ENCODE assay signal across 26 cellular contexts in genomic region chr13:20258963-20259288, GRCh38. TPM values are rescaled to one million over a fixed set of nuclear protein-coding genes. Genes with fewer than 3 reads are reported as not detected.
"Had no signal": no experiment of that assay in that cellular context is flagged by ENCODE, and none has a peak within 500 bp of the region (broad histone marks: within the 10 kb centered on the region; RNA-seq: fewer than 3 reads in every experiment).

No MANE protein-coding gene starts in this region.

- H3K27me3 ChIP-seq: brain microvascular endothelial cell, stomach, testis, upper lobe of right lung had no signal

- H3K9me3 ChIP-seq: left ventricle myocardium inferior, mucosa of descending colon, stomach, testis, upper lobe of right lung had no signal

- H3K4me3 ChIP-seq: left ventricle myocardium inferior, mucosa of descending colon, smooth muscle cell, stomach, testis, upper lobe of right lung had no signal

- ATAC-seq: activated T-cell treated with anti-CD3 and anti-CD28 coated beads, Interleukin-2, amount 50 U/mL, for 72 hours; mucosa of descending colon; right cardiac atrium; upper lobe of right lung had no signal

- DNase-seq: activated CD4-positive, alpha-beta T cell treated with anti-CD3 and anti-CD28 coated beads for 1 hour; activated CD8-positive, alpha-beta memory T cell treated with anti-CD3 and anti-CD28 coated beads for 24 hours; activated effector memory CD4-positive, alpha-beta T cell treated with anti-CD3 and anti-CD28 coated beads, Interleukin-2, amount 50 U/mL, for 16 hours; activated naive CD4-positive, alpha-beta T cell treated with anti-CD3 and anti-CD28 coated beads, Interleukin-2, amount 50 U/mL, for 16 hours; activated T-cell treated with anti-CD3 and anti-CD28 coated beads, Interleukin-2, amount 50 U/mL, for 72 hours; aorta; brain microvascular endothelial cell; central memory CD4-positive, alpha-beta T cell; dorsolateral prefrontal cortex; endodermal cell; islet precursor cell; left ventricle myocardium inferior; mucosa of descending colon; naive B cell; right cardiac atrium; stimulated activated CD4-positive, alpha-beta T cell treated with anti-CD3 and anti-CD28 coated beads, Interleukin-4, amount 100 ng/mL, for 1 hour; stomach; T1000; upper lobe of right lung; WERI-Rb-1 had no signal

- FAIRE-seq: colon, frontal cortex had no signal

- H3K36me3 ChIP-seq: brain microvascular endothelial cell, left ventricle myocardium inferior, stomach, upper lobe of right lung, WERI-Rb-1 had no signal

- H3K4me2 ChIP-seq: smooth muscle cell had no signal

- H3K27ac ChIP-seq: brain microvascular endothelial cell, dorsolateral prefrontal cortex, left ventricle myocardium inferior, stomach, testis, upper lobe of right lung, WERI-Rb-1 had no signal

- H3K4me1 ChIP-seq: left ventricle myocardium inferior, stomach, testis, upper lobe of right lung had no signal

RNA-seq across cellular contexts. Expression of gene GJB6, which starts 26.8 kb away (rescaled TPM):
- total RNA-seq: aorta, endodermal cell, left ventricle myocardium inferior, mucosa of descending colon, neural crest cell, omental fat pad, right cardiac atrium, upper lobe of right lung had no signal
